9 cellular contexts compared by ENCODE assay signal in genomic region chr9:97470076-97470475, GRCh38. TPM values are rescaled to one million over a fixed set of nuclear protein-coding genes. Genes with fewer than 3 reads are reported as not detected.
DNase-seq lines count a peak whose midpoint lies in the region; ATAC-seq and TF ChIP-seq lines count a peak whose summit lies in the region.
"Had no signal": no experiment of that assay in that cellular context is flagged by ENCODE, and none has a peak within 500 bp of the region (broad histone marks: within the 10 kb centered on the region; RNA-seq: fewer than 3 reads in every experiment).

No MANE protein-coding gene starts in this region.

- H3K4me3 ChIP-seq in aorta (ENCODE audit: low read length in 2 of 2) (no peak overlapping the region), lower lobe of right lung (no peak overlapping the region), esophagus squamous epithelium (no peak overlapping the region)

- 48 to 50% methylated on average over 2 of the region's 2 CpGs for WGBS in aorta, 2 donors
- 80 to 90% methylated on average over 2 of the region's 2 CpGs for WGBS in esophagus squamous epithelium, 2 donors

- TF ChIP-seq CTCF in VCaP (conservative IDR thresholded peaks at IDR 0.05) = peak; percentile 71
- no peak for TF ChIP-seq CTCF in lower lobe of right lung (IDR thresholded peaks at IDR 0.05)
- peak in 1 of 6 experiments; percentile 27 for TF ChIP-seq CTCF in esophagus squamous epithelium (IDR thresholded peaks at IDR 0.05)

- intact Hi-C loops in Right ventricle myocardium inferior (cut with DNase I) = no loop called here
- intact Hi-C loops in cardiac septum (cut with DNase I) = no loop called here
- intact Hi-C loops in left ventricle myocardium superior (cut with micrococcal nuclease) = loop anchor here (5.0 kb wide), 1 partner anchor 132 kb away; no protein-coding TSS in a partner anchor
- intact Hi-C loops in aorta (cut with DNase I) = loop anchor here in 1 of 2 donors (5.0 kb wide), 1 partner anchor 127 kb away; no protein-coding TSS in a partner anchor
- intact Hi-C loops in lower lobe of right lung (cut with DNase I) = no loop called here
- intact Hi-C loops in esophagus squamous epithelium (cut with DNase I) = no loop called here

- peaks cover 2 to 3% of the 10 kb centered on the region in 2 donors for H3K36me3 ChIP-seq in aorta (ENCODE audit: control insufficient read depth in 1 of 2, insufficient read depth in 2 of 2, low read length in 1 of 2)
- H3K36me3 ChIP-seq in lower lobe of right lung = peaks cover 39% of the 10 kb centered on the region
- peaks cover 0 to 65% (median 0%) of the 10 kb centered on the region in 3 donors for H3K36me3 ChIP-seq in esophagus squamous epithelium

- peak; percentile 53 for ATAC-seq in Right ventricle myocardium inferior
- ATAC-seq in left ventricle myocardium superior = peak; percentile 62
- no peak for ATAC-seq in aorta (ENCODE audit: low FRiP score)
- ATAC-seq in lower lobe of right lung = no peak

- no peak for TF ChIP-seq POLR2A in esophagus squamous epithelium (IDR thresholded peaks at IDR 0.05)

- H3K27ac ChIP-seq in VCaP (no peak overlapping the region), aorta (ENCODE audit: low read depth in 1 of 2, low read length in 2 of 2) (peak overlapping the region; percentile 49 to 75), lower lobe of right lung (no peak overlapping the region), esophagus squamous epithelium (no peak overlapping the region)

- H3K9me3 ChIP-seq in aorta (ENCODE audit: control insufficient read depth, low read length) (no peaks in the 10 kb centered on the region), lower lobe of right lung (no peaks in the 10 kb centered on the region), esophagus squamous epithelium (no peaks in the 10 kb centered on the region)

- DNase-seq in Right ventricle myocardium inferior (ENCODE audit: missing footprints) (no peak), cardiac septum (ENCODE audit: low spot score) (no peak), left ventricle myocardium superior (no peak), aorta (no peak), lower lobe of right lung (no peak), HCEC 1CT (no peak), esophagus squamous epithelium (lab: John Stamatoyannopoulos, UW) (no peak)
- DNase-seq: T1000 had no signal

- peaks cover 0 to 2% of the 10 kb centered on the region in 2 donors for H3K4me1 ChIP-seq in aorta (ENCODE audit: control insufficient read depth in 1 of 2, insufficient read depth in 2 of 2, low read length in 2 of 2)
- peaks cover 11% of the 10 kb centered on the region for H3K4me1 ChIP-seq in lower lobe of right lung
- peaks cover 0 to 14% (median 3%) of the 10 kb centered on the region in 3 donors for H3K4me1 ChIP-seq in esophagus squamous epithelium

- H3K27me3 ChIP-seq in aorta (ENCODE audit: control insufficient read depth in 1 of 2, insufficient read depth in 2 of 2, low read length in 1 of 2) (no peaks in the 10 kb centered on the region), lower lobe of right lung (ENCODE audit: low read depth) (no peaks in the 10 kb centered on the region), esophagus squamous epithelium (no peaks in the 10 kb centered on the region)

RNA-seq across cellular contexts. Expression of gene TMOD1, which starts 31.4 kb away (rescaled TPM):
- total RNA-seq in Right ventricle myocardium inferior (192 TPM), cardiac septum (151 TPM), left ventricle myocardium superior (205 TPM), aorta (10 to 100 TPM; 24.5 to 56.6 TPM), lower lobe of right lung (7.9 TPM), esophagus squamous epithelium (10 to 100 TPM in 1 of 4 donors, 1 to 10 TPM in 2, under 1 TPM in 1; 0.15 to 13.4 (median 2.4) TPM)
- polyA plus RNA-seq in aorta = 100 to 1,000 TPM in 1 of 2 donors, 10 to 100 TPM in 1; 26.2 to 102 TPM

RNA-seq across cellular contexts. Expression of gene TDRD7, which starts 58.2 kb away (rescaled TPM):
- total RNA-seq in Right ventricle myocardium inferior (8.7 TPM), cardiac septum (8.8 TPM), left ventricle myocardium superior (8.8 TPM), aorta (10 to 100 TPM; 17.0 to 17.6 TPM), lower lobe of right lung (22.2 TPM), esophagus squamous epithelium (10 to 100 TPM in 2 of 4 donors, 1 to 10 TPM in 2; 7.7 to 11.3 (median 10.2) TPM)
- 10 to 100 TPM in 1 of 2 donors, 1 to 10 TPM in 1; 8.0 to 10.0 TPM for polyA plus RNA-seq in aorta

Comparison
In these comparisons a context has a peak if more than half of its experiments do, and no peak if none do; other contexts are left out.
1. ATAC-seq: peak in Right ventricle myocardium inferior (single experiment) and left ventricle myocardium superior (single experiment); none in aorta (single experiment) and lower lobe of right lung (0 of 2).
2. H3K27ac ChIP-seq: peak in aorta (2 of 2); none in VCaP (single experiment), lower lobe of right lung (single experiment) and esophagus squamous epithelium (0 of 4).